Comparison of ENCODE assay signal across 8 cellular contexts in the genomic region with DNA sequence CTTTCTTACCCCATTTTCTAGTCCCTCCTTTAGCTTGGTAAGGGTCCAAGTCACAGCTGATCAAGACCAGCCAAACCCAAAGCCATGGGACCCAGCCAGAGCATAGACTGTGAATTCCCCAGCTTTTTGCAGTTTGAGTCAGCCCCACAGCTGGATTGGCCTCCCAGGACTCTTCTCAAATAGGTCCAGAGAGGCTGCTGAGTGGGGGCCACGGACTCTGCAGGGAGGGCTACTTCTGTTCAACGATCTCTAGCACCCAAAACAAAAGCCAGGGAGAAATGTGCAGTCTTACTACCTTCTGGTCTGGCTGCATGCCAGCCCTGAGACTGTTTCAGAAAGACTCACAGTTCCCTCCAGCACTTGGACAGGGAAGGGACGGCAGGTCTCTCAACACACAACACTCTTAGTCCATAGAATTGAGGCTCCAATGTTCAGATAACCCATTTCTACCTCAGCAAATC. TPM values are rescaled to one million over a fixed set of nuclear protein-coding genes. Genes with fewer than 3 reads are reported as not detected.
DNase-seq lines count a peak whose midpoint lies in the region; ATAC-seq and TF ChIP-seq lines count a peak whose summit lies in the region.

No MANE protein-coding gene starts in this region.

- POLR2A ChIA-PET in MCF 10A (lab: Yijun Ruan, JAX): interaction anchor here (0.6 to 4.3 kb wide), 12 partner anchors 12 to 216 kb away, joined by 3 to 46 read pairs (median 4); partner anchors contain the start of genes PFKM and SENP1

- TF ChIP-seq CTCF in LNCaP clone FGC (IDR thresholded peaks at IDR 0.05; ENCODE audit: control insufficient read depth, extremely low read depth, insufficient read depth) (no peak), MCF 10A (IDR thresholded peaks at IDR 0.05; ENCODE audit: unreplicated experiment) (no peak), testis (IDR thresholded peaks at IDR 0.05) (no peak)

- peak overlapping the region; percentile 69; the same call in 1 of the 2 replicates for H3K4me3 ChIP-seq in LNCaP clone FGC (ENCODE audit: low read depth, low read length)
- H3K4me3 ChIP-seq in testis: no peak overlapping the region

- H3K27ac Mint-ChIP-seq in MCF 10A (ENCODE audit: low read depth, unreplicated experiment): peak overlapping the region; percentile 82

- no peak overlapping the region for H3K27ac ChIP-seq in testis

- H3K27me3 Mint-ChIP-seq in MCF 10A (ENCODE audit: insufficient read depth, unreplicated experiment): no peaks in the 10 kb centered on the region

- ATAC-seq in GM21390 (IDR thresholded peaks at IDR 0.05; ENCODE audit: unreplicated experiment): no peak

- no peak for TF ChIP-seq POLR2A in testis (IDR thresholded peaks at IDR 0.05)

- WGBS in testis, 2 donors: 69% methylated on average over 3 of the region's 3 CpGs

- H3K9me3 Mint-ChIP-seq in MCF 10A (ENCODE audit: unreplicated experiment): no peaks in the 10 kb centered on the region

- DNase-seq in GM04504 (ENCODE audit: low read depth): peak; percentile 55
- no peak for DNase-seq in LNCaP clone FGC (ENCODE audit: low read depth)
- DNase-seq in MCF 10A (ENCODE audit: unreplicated experiment): peak; percentile 72
- DNase-seq in renal cortical epithelial cell (ENCODE audit: low read depth): peak; percentile 58
- DNase-seq in anterior cingulate cortex (lab: John Stamatoyannopoulos, UW): no peak
- no peak for DNase-seq in testis
- no peak for DNase-seq in activated CD4-positive, CD25-positive, alpha-beta regulatory T cell treated with anti-CD3 and anti-CD28 coated beads, Interleukin-2, amount 50 U/mL, for 72 hours

- no peaks in the 10 kb centered on the region for H3K36me3 Mint-ChIP-seq in MCF 10A (ENCODE audit: insufficient read depth, unreplicated experiment)

- H3K27me3 ChIP-seq in testis: no peaks in the 10 kb centered on the region

- intact Hi-C loops in MCF 10A (cut with micrococcal nuclease) (loop anchor here (5.0 to 10.0 kb wide), 2 partner anchors 41 to 172 kb away; no protein-coding TSS in a partner anchor), testis (cut with DNase I; ENCODE audit: low total_unique reads) (no loop called here)

- BruUV-seq in MCF 10A (replicated peaks; lab: Mats Ljungman, UMichigan): no TSS peak

- H3K4me3 Mint-ChIP-seq in MCF 10A (ENCODE audit: unreplicated experiment): peak overlapping the region; percentile 93

- CTCF ChIA-PET in MCF 10A (lab: Yijun Ruan, JAX): interaction anchor here (0.5 to 1.3 kb wide), 5 partner anchors 33 to 180 kb away, joined by 3 to 4 read pairs (median 3); partner anchors contain the start of gene TMEM106C

- peaks cover 39% of the 10 kb centered on the region for H3K4me1 Mint-ChIP-seq in MCF 10A (ENCODE audit: insufficient read depth, unreplicated experiment)

- no peaks in the 10 kb centered on the region for H3K36me3 ChIP-seq in testis (ENCODE audit: low read depth, missing control alignments)

- H3K4me1 ChIP-seq in testis: peaks cover 3% of the 10 kb centered on the region

- no peaks in the 10 kb centered on the region for H3K9me3 ChIP-seq in testis

RNA-seq across cellular contexts. Expression of gene VDR, which starts 1.6 kb away (rescaled TPM):
- total RNA-seq in MCF 10A (2022): 22.3 and 23.4 TPM in 2 replicates
- 2.9 and 6.1 TPM in 2 replicates for total RNA-seq in renal cortical epithelial cell
- total RNA-seq in testis: 1 to 10 TPM; 1.4 to 2.9 TPM
- polyA plus RNA-seq in testis (ENCODE audit: insufficient read depth, low read depth, low replicate concordance): 3.7 TPM

Comparison
In these comparisons a context has a peak if more than half of its experiments do, and no peak if none do; other contexts are left out.
1. DNase-seq: peak in GM04504 (single experiment), MCF 10A (single experiment) and renal cortical epithelial cell (single experiment); none in LNCaP clone FGC (single experiment), anterior cingulate cortex (0 of 58), testis (single experiment) and activated CD4-positive, CD25-positive, alpha-beta regulatory T cell treated with anti-CD3 and anti-CD28 coated beads, Interleukin-2, amount 50 U/mL, for 72 hours (single experiment).